Comparison of ENCODE assay signal across 7 cellular contexts in genomic region chr1:206243335-206243734, GRCh38. TPM values are rescaled to one million over a fixed set of nuclear protein-coding genes. Genes with fewer than 3 reads are reported as not detected.
DNase-seq lines count a peak whose midpoint lies in the region; ATAC-seq and TF ChIP-seq lines count a peak whose summit lies in the region.
"Not testable (repeated sequence)": the region's sequence is repeated elsewhere in the genome, so short reads cannot be mapped to it uniquely, and the experiment has no call there.

No MANE protein-coding gene starts in this region.

- not testable (repeated sequence) for TF ChIP-seq CTCF in PC-3 (conservative IDR thresholded peaks at IDR 0.05; ENCODE audit: low read depth, low read length)

- H3F3A ChIP-seq in PC-3 (ENCODE audit: low read length, unreplicated experiment): not testable (repeated sequence)

- not testable (repeated sequence) for H3K4me3 ChIP-seq in PC-3 (ENCODE audit: low read length)

- POLR2A ChIA-PET in PC-3 (lab: Charles Lee; ENCODE audit: unreplicated experiment): not testable (repeated sequence)

- not testable (repeated sequence) for H3K27ac ChIP-seq in PC-3 (ENCODE audit: low read length)

- not testable (repeated sequence) for H3K27me3 Mint-ChIP-seq in memory B cell

- not testable (repeated sequence) for H4K20me1 ChIP-seq in PC-3 (ENCODE audit: low read length)

- not testable (repeated sequence) for H3K27ac Mint-ChIP-seq in activated naive CD4-positive, alpha-beta T cell treated with anti-CD3 and anti-CD28 coated beads, Interleukin-2, amount 50 U/mL, for 72 hours; memory B cell

- H3K4me1 Mint-ChIP-seq in memory B cell: not testable (repeated sequence)

- H3K9me3 Mint-ChIP-seq in activated naive CD4-positive, alpha-beta T cell treated with anti-CD3 and anti-CD28 coated beads, Interleukin-2, amount 50 U/mL, for 72 hours; memory B cell: not testable (repeated sequence)

- H3K27me3 ChIP-seq in PC-3 (ENCODE audit: low read length): not testable (repeated sequence)

- DNase-seq in PC-3: not testable (repeated sequence)
- peak in 1 of 2 donors; percentile 3 for DNase-seq in activated naive CD4-positive, alpha-beta T cell treated with anti-CD3 and anti-CD28 coated beads, Interleukin-2, amount 50 U/mL, for 72 hours (ENCODE audit: low spot score in 2 of 2)
- peak; percentile 24 to 45 for DNase-seq in memory B cell (ENCODE audit: low spot score in 2 of 2)

- intact Hi-C loops in PC-3 (cut with micrococcal nuclease): not testable (repeated sequence)

- not testable (repeated sequence) for H3K9me3 ChIP-seq in PC-3 (ENCODE audit: low read length)

- not testable (repeated sequence) for H3K36me3 Mint-ChIP-seq in activated naive CD4-positive, alpha-beta T cell treated with anti-CD3 and anti-CD28 coated beads, Interleukin-2, amount 50 U/mL, for 72 hours; memory B cell

- not testable (repeated sequence) for H2AFZ ChIP-seq in PC-3 (ENCODE audit: low read length)

- not testable (repeated sequence) for H3K36me3 ChIP-seq in PC-3 (ENCODE audit: low read depth, low read length)

- H3K9ac ChIP-seq in PC-3 (ENCODE audit: low read length): not testable (repeated sequence)

- ATAC-seq in GM18861 (IDR thresholded peaks at IDR 0.05; ENCODE audit: unreplicated experiment): peak; percentile 98
- peak; percentile 99 for ATAC-seq in GM21447 (IDR thresholded peaks at IDR 0.05; ENCODE audit: unreplicated experiment)
- ATAC-seq in HG02943 (IDR thresholded peaks at IDR 0.05; ENCODE audit: low read depth, unreplicated experiment): peak; percentile 95
- peak; percentile 97 for ATAC-seq in HG03469 (IDR thresholded peaks at IDR 0.05; ENCODE audit: unreplicated experiment)
- ATAC-seq in PC-3: peak; percentile 35
- peak; percentile 92 to 96 for ATAC-seq in activated naive CD4-positive, alpha-beta T cell treated with anti-CD3 and anti-CD28 coated beads, Interleukin-2, amount 50 U/mL, for 72 hours
- ATAC-seq in memory B cell (ENCODE audit: low read depth): peak; percentile 87

- not testable (repeated sequence) for H3K4me1 ChIP-seq in PC-3 (ENCODE audit: insufficient read depth, low read length)

- H3K79me2 ChIP-seq in PC-3 (ENCODE audit: low read length): not testable (repeated sequence)

- H3K4me2 ChIP-seq in PC-3 (ENCODE audit: low read length): not testable (repeated sequence)

- not testable (repeated sequence) for BruUV-seq in PC-3 (replicated peaks; lab: Mats Ljungman, UMichigan)

- CTCF ChIA-PET in PC-3 (lab: Charles Lee): not testable (repeated sequence)

- H3K4me3 Mint-ChIP-seq in memory B cell: not testable (repeated sequence)

- not testable (repeated sequence) for H3K9me2 ChIP-seq in PC-3 (replicated peaks; ENCODE audit: low read length)

RNA-seq across cellular contexts. Expression of gene SRGAP2, which starts 40.0 kb away (rescaled TPM):
- total RNA-seq in PC-3 (2014; rRNA removed): 69.1 and 79.5 TPM in 2 replicates
- 10 to 100 TPM; 54.0 to 91.2 TPM for total RNA-seq in activated naive CD4-positive, alpha-beta T cell treated with anti-CD3 and anti-CD28 coated beads, Interleukin-2, amount 50 U/mL, for 72 hours

RNA-seq across cellular contexts. Expression of gene FAM72A, which starts 40.7 kb away (rescaled TPM):
- 18.6 and 20.2 TPM in 2 replicates for total RNA-seq in PC-3 (2014; rRNA removed)
- total RNA-seq in activated naive CD4-positive, alpha-beta T cell treated with anti-CD3 and anti-CD28 coated beads, Interleukin-2, amount 50 U/mL, for 72 hours: 10 to 100 TPM; 34.0 to 51.2 TPM

Comparison
In these comparisons a context has a peak if more than half of its experiments do, and no peak if none do; other contexts are left out.
1. ATAC-seq: peak in every context shown above with its lines; median percentile 99 in GM21447; 98 in GM18861; 97 in HG03469; 95 in HG02943; 94 in activated naive CD4-positive, alpha-beta T cell treated with anti-CD3 and anti-CD28 coated beads, Interleukin-2, amount 50 U/mL, for 72 hours; 87 in memory B cell; 35 in PC-3.